10 cellular contexts compared by ENCODE assay signal in the genomic region with DNA sequence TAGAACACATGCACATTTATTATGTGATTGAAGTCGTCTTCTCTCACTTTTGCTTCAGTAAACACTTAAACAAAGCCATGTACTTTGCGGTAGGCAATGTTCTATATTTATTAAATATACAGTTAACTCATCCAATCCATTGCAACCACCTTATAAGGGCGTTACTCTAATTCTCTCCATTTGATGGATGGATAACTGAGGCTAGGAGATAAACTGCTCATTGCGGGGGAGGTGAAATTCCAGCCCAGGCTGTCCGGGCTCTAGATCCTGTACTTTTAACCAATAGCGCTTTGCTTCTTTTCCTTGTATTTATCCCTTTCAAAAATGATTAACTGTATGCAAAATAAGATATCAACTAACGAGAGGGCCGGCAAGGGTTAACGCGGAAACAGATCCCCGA. TPM values are rescaled to one million over a fixed set of nuclear protein-coding genes. Genes with fewer than 3 reads are reported as not detected.
DNase-seq lines count a peak whose midpoint lies in the region; ATAC-seq and TF ChIP-seq lines count a peak whose summit lies in the region.
"Had no signal": no experiment of that assay in that cellular context is flagged by ENCODE, and none has a peak within 500 bp of the region (broad histone marks: within the 10 kb centered on the region; RNA-seq: fewer than 3 reads in every experiment).

No MANE protein-coding gene starts in this region.

- TF ChIP-seq CTCF in cardiac muscle cell (IDR thresholded peaks at IDR 0.05; ENCODE audit: low read depth, low read length) = no peak
- no peak for TF ChIP-seq CTCF in esophagus squamous epithelium (IDR thresholded peaks at IDR 0.05)
- no peak for TF ChIP-seq CTCF in nephron progenitor cell (IDR thresholded peaks at IDR 0.05)
- no peak for TF ChIP-seq CTCF in vagina (IDR thresholded peaks at IDR 0.05)

- peaks cover 9% of the 10 kb centered on the region for H3K27me3 Mint-ChIP-seq in nephron progenitor cell (ENCODE audit: low read depth, poor library complexity)

- intact Hi-C loops in Right ventricle myocardium superior (cut with DNase I) (loop anchor here (5.0 to 10.0 kb wide), 2 partner anchors 132 to 950 kb away; no protein-coding TSS in a partner anchor), esophagus squamous epithelium (cut with DNase I) (no loop called here), vagina (cut with DNase I) (no loop called here)

- no peak for DNase-seq in cardiac muscle cell (ENCODE audit: low read depth in 1 of 2, low spot score in 1 of 2)
- no peak for DNase-seq in Right ventricle myocardium superior
- no peak for DNase-seq in esophagus squamous epithelium (lab: John Stamatoyannopoulos, UW)
- DNase-seq in nephron progenitor cell = no peak
- no peak for DNase-seq in vagina (ENCODE audit: extremely low spot score in 2 of 2)
- DNase-seq in H4 (ENCODE audit: low spot score) = no peak
- DNase-seq: activated CD4-positive, alpha-beta T cell treated with anti-CD3 and anti-CD28 coated beads for 4 hours; effector memory CD4-positive, alpha-beta T cell had no signal

- H3K27ac Mint-ChIP-seq in nephron progenitor cell = peak overlapping the region; percentile 16

- ATAC-seq in Right ventricle myocardium superior (ENCODE audit: poor library complexity) (no peak), HG02623 (IDR thresholded peaks at IDR 0.05; ENCODE audit: unreplicated experiment) (no peak), HG02763 (IDR thresholded peaks at IDR 0.05; ENCODE audit: unreplicated experiment) (no peak)

- peak overlapping the region; percentile 83 for H3K4me3 ChIP-seq in cardiac muscle cell
- H3K4me3 ChIP-seq in esophagus squamous epithelium = peak overlapping the region; percentile 66 to 91 (median 81)
- H3K4me3 ChIP-seq in vagina = peak overlapping the region; percentile 78 to 82

- peaks cover 6% of the 10 kb centered on the region for H3K36me3 Mint-ChIP-seq in nephron progenitor cell (ENCODE audit: low read depth)

- H3K4me3 Mint-ChIP-seq in nephron progenitor cell = peak overlapping the region; percentile 86

- H3K27ac ChIP-seq in cardiac muscle cell (peak overlapping the region; percentile 35), esophagus squamous epithelium (peak overlapping the region; percentile 92 to 96 (median 95)), vagina (peak overlapping the region; percentile 93)

- no peaks in the 10 kb centered on the region for H3K9me3 Mint-ChIP-seq in nephron progenitor cell

- H3K27me3 ChIP-seq in cardiac muscle cell = no peaks in the 10 kb centered on the region
- peaks cover 0 to 17% (median 0%) of the 10 kb centered on the region in 4 donors for H3K27me3 ChIP-seq in esophagus squamous epithelium
- H3K27me3 ChIP-seq in vagina = no peaks in the 10 kb centered on the region

- peaks cover 42% of the 10 kb centered on the region for H3K4me1 Mint-ChIP-seq in nephron progenitor cell

- 3 to 4% methylated on average over 11 of the region's 11 CpGs for WGBS in esophagus squamous epithelium, 2 donors

- H3K9me3 ChIP-seq in cardiac muscle cell (ENCODE audit: low read depth) (no peaks in the 10 kb centered on the region), esophagus squamous epithelium (no peaks in the 10 kb centered on the region), vagina (no peaks in the 10 kb centered on the region)

- no peaks in the 10 kb centered on the region for H3K36me3 ChIP-seq in cardiac muscle cell
- no peaks in the 10 kb centered on the region for H3K36me3 ChIP-seq in esophagus squamous epithelium
- no peaks in the 10 kb centered on the region for H3K36me3 ChIP-seq in vagina

- peaks cover 4% of the 10 kb centered on the region for H3K4me1 ChIP-seq in cardiac muscle cell (ENCODE audit: low read depth)
- peaks cover 0 to 34% (median 5%) of the 10 kb centered on the region in 3 donors for H3K4me1 ChIP-seq in esophagus squamous epithelium
- peaks cover 7% of the 10 kb centered on the region for H3K4me1 ChIP-seq in vagina

- TF ChIP-seq POLR2A in esophagus squamous epithelium (IDR thresholded peaks at IDR 0.05) (no peak), vagina (IDR thresholded peaks at IDR 0.05) (no peak)

RNA-seq across cellular contexts. Expression of gene PLXDC2, which starts 1.2 kb away (rescaled TPM):
- 10.5 and 22.6 TPM in 2 replicates for total RNA-seq in cardiac muscle cell
- 10.3 and 13.1 TPM in 2 replicates for polyA plus RNA-seq in cardiac muscle cell
- 12.2 TPM for total RNA-seq in Right ventricle myocardium superior
- total RNA-seq in esophagus squamous epithelium = 10 to 100 TPM; 22.4 to 50.4 (median 36.9) TPM
- 51.3 TPM for total RNA-seq in vagina
- 27.9 and 30.3 TPM in 2 replicates for total RNA-seq in H4 (2014; rRNA removed; shearing (Covaris generic))

Comparison
In these comparisons a context has a peak if more than half of its experiments do, and no peak if none do; other contexts are left out.
1. H3K27ac ChIP-seq: peak in every context shown above with its lines; median percentile 95 in esophagus squamous epithelium; 93 in vagina; 35 in cardiac muscle cell.